ENCODE assay signal across 11 cellular contexts in the genomic region with DNA sequence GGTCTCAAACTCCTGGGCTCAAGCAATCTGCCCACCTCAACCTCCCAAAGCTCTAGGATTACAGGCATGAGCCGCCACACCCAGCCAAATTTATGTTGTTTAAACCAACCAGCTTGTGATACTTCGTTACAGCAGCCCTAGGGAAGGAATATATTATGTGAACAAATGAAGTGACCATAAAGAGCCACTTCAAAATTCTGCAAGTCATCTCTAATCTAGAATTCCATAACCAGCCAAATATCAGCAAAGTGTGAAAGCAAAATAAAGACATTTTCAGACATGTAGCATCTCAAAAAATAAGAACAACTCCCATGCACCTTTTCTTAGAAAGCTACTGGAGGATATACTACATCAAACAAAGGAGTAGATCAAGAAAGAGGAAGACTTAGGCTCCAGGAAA. TPM values are rescaled to one million over a fixed set of nuclear protein-coding genes. Genes with fewer than 3 reads are reported as not detected.
"Had no signal": no experiment of that assay in that cellular context is flagged by ENCODE, and none has a peak within 500 bp of the region (broad histone marks: within the 10 kb centered on the region; RNA-seq: fewer than 3 reads in every experiment).

No MANE protein-coding gene starts in this region.

- H3K9me3 ChIP-seq: HAP-1 had no signal

- FAIRE-seq: H1, H54 had no signal

- H3K27ac ChIP-seq: GM23248 had no signal

- H2AFZ ChIP-seq: GM23248, GM23338 had no signal

- ATAC-seq: GM23338, HCT116 had no signal

- H3K4me3 ChIP-seq: GM23248, GM23338, HAP-1 had no signal

- H3K4me3 Mint-ChIP-seq: GM23338, HFFc6 had no signal

- H3K4me2 ChIP-seq: GM23338 had no signal

- DNase-seq: GM23248, GOT3, H7, HCEC 1CT, HFFc6 had no signal

- H3K36me3 ChIP-seq: HAP-1 had no signal

- H3K9ac ChIP-seq: GM23248 had no signal

- H3K4me1 ChIP-seq: HAP-1 had no signal

- H3K27ac Mint-ChIP-seq: GM23338, HFFc6 had no signal

- H3K9me3 Mint-ChIP-seq: HFFc6 had no signal

RNA-seq across cellular contexts. Expression of a gene that starts 36.0 kb away (rescaled TPM):
- total RNA-seq: GM23248, H4, HFFc6 had no signal
- polyA plus RNA-seq: GM23248 had no signal
